Comparison of ENCODE assay signal across 12 cellular contexts in genomic region chr11:9852465-9852864, GRCh38.
"Had no signal": no experiment of that assay in that cellular context is flagged by ENCODE, and none has a peak within 500 bp of the region (broad histone marks: within the 10 kb centered on the region; RNA-seq: fewer than 3 reads in every experiment).

No MANE protein-coding gene starts in this region.

- FAIRE-seq: bronchial epithelial cell, kidney had no signal

- H3K27me3 Mint-ChIP-seq: activated naive CD4-positive, alpha-beta T cell treated with anti-CD3 and anti-CD28 coated beads, Interleukin-2, amount 50 U/mL, for 24 hours; stimulated activated naive B cell treated with anti-CD40 and anti-IgM and Interleukin-4, amounts not matched to agents 10 μg/mL and 1 μg/mL and 100 μg/mL, for 72 hours had no signal

- DNase-seq: activated T-cell treated with anti-CD3 and anti-CD28 coated beads, Interleukin-2, amount 50 U/mL, for 1 hour; amygdala; gastrocnemius medialis; kidney; right cardiac atrium; spleen; stimulated activated CD4-positive, alpha-beta T cell treated with anti-CD3 and anti-CD28 coated beads, Interleukin-1b, Interleukin-23, amount 100 ng/mL, for 48 hours; stimulated activated naive B cell treated with anti-CD40 and anti-IgM and Interleukin-4, amounts not matched to agents 10 μg/mL and 1 μg/mL and 100 μg/mL, for 72 hours; transverse colon had no signal

- H3K9me3 Mint-ChIP-seq: activated naive CD4-positive, alpha-beta T cell treated with anti-CD3 and anti-CD28 coated beads, Interleukin-2, amount 50 U/mL, for 24 hours; mesothelial cell of epicardium; stimulated activated naive B cell treated with anti-CD40 and anti-IgM and Interleukin-4, amounts not matched to agents 10 μg/mL and 1 μg/mL and 100 μg/mL, for 72 hours had no signal

- H3K4me3 Mint-ChIP-seq: activated naive CD4-positive, alpha-beta T cell treated with anti-CD3 and anti-CD28 coated beads, Interleukin-2, amount 50 U/mL, for 24 hours; mesothelial cell of epicardium; stimulated activated naive B cell treated with anti-CD40 and anti-IgM and Interleukin-4, amounts not matched to agents 10 μg/mL and 1 μg/mL and 100 μg/mL, for 72 hours had no signal

- H3K4me1 ChIP-seq: gastrocnemius medialis, transverse colon had no signal

- H3K27me3 ChIP-seq: gastrocnemius medialis, spleen, transverse colon had no signal

- H3K9me3 ChIP-seq: gastrocnemius medialis, spleen, transverse colon had no signal

- H3K4me3 ChIP-seq: gastrocnemius medialis, spleen, transverse colon had no signal

- H3K27ac ChIP-seq: gastrocnemius medialis, spleen, transverse colon had no signal

- ATAC-seq: gastrocnemius medialis, right cardiac atrium had no signal

- H3K27ac Mint-ChIP-seq: activated naive CD4-positive, alpha-beta T cell treated with anti-CD3 and anti-CD28 coated beads, Interleukin-2, amount 50 U/mL, for 24 hours; mesothelial cell of epicardium; stimulated activated naive B cell treated with anti-CD40 and anti-IgM and Interleukin-4, amounts not matched to agents 10 μg/mL and 1 μg/mL and 100 μg/mL, for 72 hours had no signal

- H3K4me1 Mint-ChIP-seq: activated naive CD4-positive, alpha-beta T cell treated with anti-CD3 and anti-CD28 coated beads, Interleukin-2, amount 50 U/mL, for 24 hours had no signal
